In the genomic region with DNA sequence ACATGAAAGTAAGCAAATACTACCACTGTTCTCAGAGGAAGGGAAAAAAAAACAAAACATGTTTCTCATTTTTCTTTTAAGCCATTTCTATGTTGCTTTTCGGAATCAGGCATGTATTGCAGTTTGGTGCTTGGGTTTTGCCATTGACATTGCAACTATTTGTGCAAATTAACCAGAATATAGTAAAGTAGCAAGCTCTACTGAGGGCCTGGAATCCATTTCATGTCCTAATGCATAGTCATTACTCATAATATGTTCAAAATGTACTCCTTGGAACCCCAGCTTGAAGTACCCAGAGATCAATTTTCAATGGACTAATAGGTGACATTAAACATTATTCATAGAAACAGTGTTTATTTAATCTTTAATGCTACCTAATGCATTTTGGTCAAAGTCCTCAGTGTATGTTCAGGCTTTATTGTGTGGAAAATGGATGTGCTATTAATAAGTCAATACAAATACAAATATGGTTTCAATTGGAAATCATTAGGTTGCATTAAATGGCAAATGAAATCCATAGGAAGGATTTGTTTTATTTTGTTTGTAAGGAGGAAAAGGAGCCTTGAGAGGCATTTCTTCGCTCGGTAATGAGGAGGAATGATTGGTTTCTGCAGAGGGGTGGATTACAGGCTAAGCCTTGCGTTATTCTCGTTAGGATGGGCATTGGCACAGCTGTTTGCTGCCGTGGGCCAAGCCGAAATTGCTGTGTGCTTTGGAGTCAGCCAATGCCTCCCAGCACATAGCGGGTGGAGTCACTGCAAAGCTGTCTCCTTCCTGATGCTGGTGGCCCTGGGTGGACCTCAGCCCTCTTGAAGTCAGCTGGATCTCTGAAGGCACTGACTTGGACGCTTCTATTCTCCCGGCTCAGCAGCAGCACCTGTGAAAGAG, we compare ENCODE assay signal across 31 cellular contexts. TPM values are rescaled to one million over a fixed set of nuclear protein-coding genes. Genes with fewer than 3 reads are reported as not detected.
"Had no signal": no experiment of that assay in that cellular context is flagged by ENCODE, and none has a peak within 500 bp of the region (broad histone marks: within the 10 kb centered on the region; RNA-seq: fewer than 3 reads in every experiment).

No MANE protein-coding gene starts in this region.

- H3K36me3 ChIP-seq: ovary, right lobe of liver, sigmoid colon, thoracic aorta, thyroid gland, tibial nerve, upper lobe of left lung, vagina had no signal

- H3K4me3 Mint-ChIP-seq: naive B cell; naive thymus-derived CD8-positive, alpha-beta T cell; natural killer cell treated with Interleukin-12 subunit alpha and Interleukin-12 subunit beta and Interleukin-15 and Interleukin-18, amount 100 ng/mL, for 72 hours; stimulated activated memory B cell treated with anti-CD40 and anti-IgM and Interleukin-4, amounts not matched to agents 10 μg/mL and 1 μg/mL and 100 μg/mL, for 72 hours; stimulated activated naive CD8-positive, alpha-beta T cell treated with anti-CD3 and anti-CD28 coated beads, Interleukin-15, amount 100 ng/mL, for 72 hours had no signal

- H3K4me1 ChIP-seq: parathyroid adenoma, psoas muscle, right lobe of liver, sigmoid colon, tibial nerve, upper lobe of left lung, vagina had no signal

- H3K9me3 ChIP-seq: ovary, psoas muscle, right lobe of liver, sigmoid colon, thoracic aorta, thyroid gland, tibial nerve, upper lobe of left lung, vagina had no signal

- H3K36me3 Mint-ChIP-seq: naive B cell; naive thymus-derived CD8-positive, alpha-beta T cell; natural killer cell treated with Interleukin-12 subunit alpha and Interleukin-12 subunit beta and Interleukin-15 and Interleukin-18, amount 100 ng/mL, for 72 hours; stimulated activated memory B cell treated with anti-CD40 and anti-IgM and Interleukin-4, amounts not matched to agents 10 μg/mL and 1 μg/mL and 100 μg/mL, for 72 hours had no signal

- H3K27me3 Mint-ChIP-seq: stimulated activated memory B cell treated with anti-CD40 and anti-IgM and Interleukin-4, amounts not matched to agents 10 μg/mL and 1 μg/mL and 100 μg/mL, for 72 hours had no signal

- H3K9ac ChIP-seq: parathyroid adenoma had no signal

- ATAC-seq: naive thymus-derived CD8-positive, alpha-beta T cell; natural killer cell treated with Interleukin-12 subunit alpha and Interleukin-12 subunit beta and Interleukin-15 and Interleukin-18, amount 100 ng/mL, for 72 hours; psoas muscle; right cardiac atrium; right lobe of liver; stimulated activated memory B cell treated with anti-CD40 and anti-IgM and Interleukin-4, amounts not matched to agents 10 μg/mL and 1 μg/mL and 100 μg/mL, for 72 hours; stimulated activated naive CD8-positive, alpha-beta T cell treated with anti-CD3 and anti-CD28 coated beads, Interleukin-15, amount 100 ng/mL, for 72 hours; stimulated activated naive CD8-positive, alpha-beta T cell treated with anti-CD3 and anti-CD28 coated beads, Interleukin-15, Interleukin-2, amounts not matched to agents 100 U/mL and 50 U/mL, for 24 hours had no signal

- H3K4me3 ChIP-seq: ovary, psoas muscle, right lobe of liver, sigmoid colon, thoracic aorta, thyroid gland, tibial nerve, upper lobe of left lung, vagina had no signal

- FAIRE-seq: small intestine, urothelium cell line had no signal

- H3K9me3 Mint-ChIP-seq: natural killer cell treated with Interleukin-12 subunit alpha and Interleukin-12 subunit beta and Interleukin-15 and Interleukin-18, amount 100 ng/mL, for 72 hours; stimulated activated naive CD8-positive, alpha-beta T cell treated with anti-CD3 and anti-CD28 coated beads, Interleukin-15, amount 100 ng/mL, for 72 hours had no signal

- H3K79me2 ChIP-seq: parathyroid adenoma had no signal

- DNase-seq: naive B cell; naive thymus-derived CD8-positive, alpha-beta T cell; occipital lobe; ovary; posterior cingulate gyrus; psoas muscle; right cardiac atrium; right lobe of liver; sigmoid colon; small intestine; stimulated activated CD4-positive, alpha-beta T cell treated with anti-CD3 and anti-CD28 coated beads, Interleukin-15, amount 100 ng/mL, for 24 hours; stimulated activated CD4-positive, alpha-beta T cell treated with anti-CD3 and anti-CD28 coated beads, Interleukin-2, amount 100 ng/mL, for 24 hours; stimulated activated CD4-positive, alpha-beta T cell treated with anti-CD3 and anti-CD28 coated beads, Interleukin-2, amount 100 ng/mL, for 48 hours; stimulated activated CD4-positive, alpha-beta T cell treated with anti-CD3 and anti-CD28 coated beads, Interleukin-4, amount 100 ng/mL, for 24 hours; stimulated activated naive CD4-positive, alpha-beta T cell; stimulated activated naive CD8-positive, alpha-beta T cell treated with anti-CD3 and anti-CD28 coated beads, Interleukin-15, amount 100 ng/mL, for 72 hours; stimulated activated naive CD8-positive, alpha-beta T cell treated with anti-CD3 and anti-CD28 coated beads, Interleukin-15, Interleukin-2, amounts not matched to agents 100 U/mL and 50 U/mL, for 24 hours; substantia nigra; thyroid gland; trophoblast cell had no signal

- H2AFZ ChIP-seq: parathyroid adenoma had no signal

- H3K27ac ChIP-seq: ovary, parathyroid adenoma, psoas muscle, right lobe of liver, sigmoid colon, thoracic aorta, tibial nerve, upper lobe of left lung, vagina had no signal

- H3K27ac Mint-ChIP-seq: naive B cell; naive thymus-derived CD8-positive, alpha-beta T cell; natural killer cell treated with Interleukin-12 subunit alpha and Interleukin-12 subunit beta and Interleukin-15 and Interleukin-18, amount 100 ng/mL, for 72 hours; progenitor cell of endocrine pancreas; stimulated activated memory B cell treated with anti-CD40 and anti-IgM and Interleukin-4, amounts not matched to agents 10 μg/mL and 1 μg/mL and 100 μg/mL, for 72 hours; stimulated activated naive CD8-positive, alpha-beta T cell treated with anti-CD3 and anti-CD28 coated beads, Interleukin-15, amount 100 ng/mL, for 72 hours had no signal

- H3K4me1 Mint-ChIP-seq: naive B cell; stimulated activated memory B cell treated with anti-CD40 and anti-IgM and Interleukin-4, amounts not matched to agents 10 μg/mL and 1 μg/mL and 100 μg/mL, for 72 hours; stimulated activated naive CD8-positive, alpha-beta T cell treated with anti-CD3 and anti-CD28 coated beads, Interleukin-15, amount 100 ng/mL, for 72 hours had no signal

- H3K27me3 ChIP-seq: ovary, right lobe of liver, sigmoid colon, thyroid gland, tibial nerve, upper lobe of left lung, vagina had no signal

RNA-seq across cellular contexts. Expression of a gene that starts 56.4 kb away (rescaled TPM):
- total RNA-seq: natural killer cell treated with Interleukin-12 subunit alpha and Interleukin-12 subunit beta and Interleukin-15 and Interleukin-18, amount 100 ng/mL, for 72 hours; osteoblast; renal cortical epithelial cell had no signal
- polyA plus RNA-seq: naive thymus-derived CD8-positive, alpha-beta T cell had no signal
